Comparison of ENCODE assay signal across 8 cellular contexts in the genomic region with DNA sequence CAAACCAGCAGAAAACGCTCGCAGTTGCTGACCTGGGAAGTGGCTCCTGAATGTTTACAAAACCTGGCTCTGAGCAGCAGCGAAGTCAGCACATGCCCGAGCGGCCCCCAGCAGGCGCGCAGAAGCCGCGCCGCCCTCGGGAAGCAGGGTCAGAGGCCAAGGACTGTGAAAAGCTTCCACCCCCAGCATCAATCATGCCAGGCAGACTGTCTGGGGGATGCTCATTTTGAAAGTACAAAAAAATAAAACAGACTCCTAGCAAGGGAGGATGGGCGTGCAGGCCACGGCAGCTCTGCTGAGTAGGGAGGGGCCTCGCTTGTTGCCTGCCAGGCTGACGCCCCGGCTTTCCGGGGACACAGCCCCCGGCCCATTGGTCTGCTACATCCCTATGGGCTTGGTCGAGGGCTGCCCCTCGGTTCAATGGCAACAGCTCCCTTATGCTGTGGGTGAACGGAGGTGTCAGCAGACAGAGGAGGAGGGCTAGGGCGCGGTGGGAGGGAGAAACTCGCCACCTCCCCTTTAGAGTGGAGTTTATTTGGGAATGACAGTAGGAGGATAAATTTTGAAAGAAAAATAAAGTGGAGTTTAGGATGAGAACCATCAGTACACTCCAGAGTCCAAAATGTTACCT. TPM values are rescaled to one million over a fixed set of nuclear protein-coding genes. Genes with fewer than 3 reads are reported as not detected.
DNase-seq lines count a peak whose midpoint lies in the region; ATAC-seq and TF ChIP-seq lines count a peak whose summit lies in the region.

No MANE protein-coding gene starts in this region.

- peak overlapping the region; percentile 92 for H3K27ac Mint-ChIP-seq in activated naive CD8-positive, alpha-beta T cell treated with anti-CD3 and anti-CD28 coated beads, Interleukin-2, amount 10 ng/mL, durations not matched to agents 7 days and 5 days
- H3K27ac Mint-ChIP-seq in natural killer cell, result peak overlapping the region; percentile 51 to 72

- DNase-seq in SHP77 (lab: John Stamatoyannopoulos, UW) (peak; percentile 52 to 62), natural killer cell (no peak), NK-92 (lab: John Stamatoyannopoulos, UW; ENCODE audit: unreplicated experiment) (no peak)
- DNase-seq in activated naive CD8-positive, alpha-beta T cell treated with anti-CD3 and anti-CD28 coated beads, Interleukin-2, amount 10 ng/mL, durations not matched to agents 7 days and 5 days, result peak; percentile 66

- H3K27me3 Mint-ChIP-seq in activated naive CD8-positive, alpha-beta T cell treated with anti-CD3 and anti-CD28 coated beads, Interleukin-2, amount 10 ng/mL, durations not matched to agents 7 days and 5 days, result no peaks in the 10 kb centered on the region
- no peaks in the 10 kb centered on the region for H3K27me3 Mint-ChIP-seq in natural killer cell (ENCODE audit: low read depth in 2 of 2)

- intact Hi-C loops in natural killer cell (cut with micrococcal nuclease), result no loop called here

- peaks cover 32% of the 10 kb centered on the region for H3K4me1 Mint-ChIP-seq in activated naive CD8-positive, alpha-beta T cell treated with anti-CD3 and anti-CD28 coated beads, Interleukin-2, amount 10 ng/mL, durations not matched to agents 7 days and 5 days
- H3K4me1 Mint-ChIP-seq in natural killer cell, result peaks cover 12 to 17% of the 10 kb centered on the region in 2 donors

- no peak for TF ChIP-seq CTCF in natural killer cell (IDR thresholded peaks at IDR 0.05)

- peak overlapping the region; percentile 82 for H3K4me3 Mint-ChIP-seq in activated naive CD8-positive, alpha-beta T cell treated with anti-CD3 and anti-CD28 coated beads, Interleukin-2, amount 10 ng/mL, durations not matched to agents 7 days and 5 days
- peak overlapping the region; percentile 79 for H3K4me3 Mint-ChIP-seq in natural killer cell

- POLR2A ChIA-PET in activated naive CD8-positive, alpha-beta T cell treated with anti-CD3 and anti-CD28 coated beads, Interleukin-2, amount 10 ng/mL, durations not matched to agents 7 days and 5 days (lab: Charles Lee), result interaction anchor here (0.9 to 3.0 kb wide), 7 partner anchors 8 to 162 kb away, joined by 3 to 30 read pairs (median 6); a partner anchor contains a TSS

- TF ChIP-seq POLR2A in GM18505 (IDR thresholded peaks at IDR 0.05; ENCODE audit: borderline replicate concordance, extremely low read depth, insufficient read depth, insufficient read length), result no peak

- no peaks in the 10 kb centered on the region for H3K36me3 Mint-ChIP-seq in activated naive CD8-positive, alpha-beta T cell treated with anti-CD3 and anti-CD28 coated beads, Interleukin-2, amount 10 ng/mL, durations not matched to agents 7 days and 5 days
- H3K36me3 Mint-ChIP-seq in natural killer cell, result no peaks in the 10 kb centered on the region

- ATAC-seq in GM18498 (IDR thresholded peaks at IDR 0.05; ENCODE audit: unreplicated experiment) (peak; percentile 30), natural killer cell (peak in 2 of 3 donors; percentile 20 to 23), GM18867 (IDR thresholded peaks at IDR 0.05; ENCODE audit: unreplicated experiment) (no peak), GM18505 (IDR thresholded peaks at IDR 0.05; ENCODE audit: unreplicated experiment) (no peak), HG03039 (IDR thresholded peaks at IDR 0.05; ENCODE audit: unreplicated experiment) (no peak)
- peak; percentile 39 for ATAC-seq in activated naive CD8-positive, alpha-beta T cell treated with anti-CD3 and anti-CD28 coated beads, Interleukin-2, amount 10 ng/mL, durations not matched to agents 7 days and 5 days (ENCODE audit: low read depth)

- no peaks in the 10 kb centered on the region for H3K9me3 Mint-ChIP-seq in activated naive CD8-positive, alpha-beta T cell treated with anti-CD3 and anti-CD28 coated beads, Interleukin-2, amount 10 ng/mL, durations not matched to agents 7 days and 5 days
- H3K9me3 Mint-ChIP-seq in natural killer cell, result no peaks in the 10 kb centered on the region

RNA-seq across cellular contexts. Expression of a gene that starts 37.7 kb away (rescaled TPM):
- total RNA-seq in activated naive CD8-positive, alpha-beta T cell treated with anti-CD3 and anti-CD28 coated beads, Interleukin-2, amount 10 ng/mL, durations not matched to agents 7 days and 5 days, result 10 to 100 TPM; 11.9 to 12.7 TPM
- 1 to 10 TPM; 5.1 to 5.3 (median 5.3) TPM for total RNA-seq in natural killer cell

RNA-seq across cellular contexts. Expression of a gene that starts 37.7 kb away (rescaled TPM):
- 10 to 100 TPM; 18.4 to 18.9 TPM for total RNA-seq in activated naive CD8-positive, alpha-beta T cell treated with anti-CD3 and anti-CD28 coated beads, Interleukin-2, amount 10 ng/mL, durations not matched to agents 7 days and 5 days
- total RNA-seq in natural killer cell, result 10 to 100 TPM in 2 of 3 donors, 1 to 10 TPM in 1; 6.4 to 12.5 (median 11.7) TPM

RNA-seq across cellular contexts. Expression of a gene that starts 49.2 kb away (rescaled TPM):
- 10 to 100 TPM; 68.6 to 70.0 TPM for total RNA-seq in activated naive CD8-positive, alpha-beta T cell treated with anti-CD3 and anti-CD28 coated beads, Interleukin-2, amount 10 ng/mL, durations not matched to agents 7 days and 5 days
- 10 to 100 TPM; 37.5 to 56.2 (median 38.2) TPM for total RNA-seq in natural killer cell

RNA-seq across cellular contexts. Expression of a gene that starts 49.3 kb away (rescaled TPM):
- 10 to 100 TPM; 20.7 to 20.8 TPM for total RNA-seq in activated naive CD8-positive, alpha-beta T cell treated with anti-CD3 and anti-CD28 coated beads, Interleukin-2, amount 10 ng/mL, durations not matched to agents 7 days and 5 days
- 10 to 100 TPM; 23.5 to 37.3 (median 24.4) TPM for total RNA-seq in natural killer cell

Comparison
In these comparisons a context has a peak if more than half of its experiments do, and no peak if none do; other contexts are left out.
1. ATAC-seq: peak in GM18498 (single experiment), activated naive CD8-positive, alpha-beta T cell treated with anti-CD3 and anti-CD28 coated beads, Interleukin-2, amount 10 ng/mL, durations not matched to agents 7 days and 5 days (single experiment) and natural killer cell (2 of 3); none in GM18867 (single experiment), GM18505 (single experiment) and HG03039 (single experiment).
2. DNase-seq: peak in SHP77 (2 of 2) and activated naive CD8-positive, alpha-beta T cell treated with anti-CD3 and anti-CD28 coated beads, Interleukin-2, amount 10 ng/mL, durations not matched to agents 7 days and 5 days (single experiment); none in natural killer cell (single experiment) and NK-92 (single experiment).